8 cellular contexts compared by ENCODE assay signal in genomic region chr1:30379684-30380624, GRCh38.
DNase-seq lines count a peak whose midpoint lies in the region; ATAC-seq and TF ChIP-seq lines count a peak whose summit lies in the region.

No MANE protein-coding gene starts in this region.

- TF ChIP-seq POLR2A in upper lobe of left lung (IDR thresholded peaks at IDR 0.05), result no peak

- POLR2A ChIA-PET in naive thymus-derived CD8-positive, alpha-beta T cell (lab: Charles Lee), result interaction anchor here (0.6 to 1.5 kb wide), 2 partner anchors 1146 to 1149 kb away, joined by 3 to 5 read pairs; partner anchors contain the start of gene MECR

- 44 to 50% methylated on average over 6 to 11 of the region's 13 CpGs for WGBS in upper lobe of left lung, 2 donors

- peaks cover 24% of the 10 kb centered on the region for H3K27me3 Mint-ChIP-seq in activated T-cell treated with anti-CD3 and anti-CD28 coated beads, Interleukin-2, amount 50 U/mL, for 4 hours (ENCODE audit: low read depth)
- peaks cover 6 to 55% (median 25%) of the 10 kb centered on the region in 5 donors for H3K27me3 Mint-ChIP-seq in naive thymus-derived CD8-positive, alpha-beta T cell

- H3K4me3 ChIP-seq in NT2/D1 (ENCODE audit: insufficient read length, low read depth) (no peak overlapping the region), fibroblast of pulmonary artery (replicated peaks; ENCODE audit: low read depth, low read length) (no peak overlapping the region), upper lobe of left lung (no peak overlapping the region)

- H3K4me3 Mint-ChIP-seq in activated T-cell treated with anti-CD3 and anti-CD28 coated beads, Interleukin-2, amount 50 U/mL, for 4 hours, result no peak overlapping the region
- H3K4me3 Mint-ChIP-seq in naive thymus-derived CD8-positive, alpha-beta T cell, result no peak overlapping the region

- DNase-seq in DMS114 treated with DMSO at 0.1 percent for 48 hours (lab: John Stamatoyannopoulos, UW; ENCODE audit: unreplicated experiment) (peak; percentile 74), HuH-7.5 (ENCODE audit: low spot score) (peak; percentile 82), NT2/D1 (ENCODE audit: low read depth, low spot score) (peak; percentile 76), fibroblast of pulmonary artery (ENCODE audit: low read depth) (peak; percentile 76), upper lobe of left lung (peak; percentile 24 to 76)
- peak; percentile 22 for DNase-seq in activated T-cell treated with anti-CD3 and anti-CD28 coated beads, Interleukin-2, amount 50 U/mL, for 4 hours
- DNase-seq in naive thymus-derived CD8-positive, alpha-beta T cell, result peak in 9 of 10 donors; percentile 4 to 66 (median 43)

- peaks cover 27% of the 10 kb centered on the region for H3K4me1 ChIP-seq in NT2/D1 (ENCODE audit: insufficient read depth, insufficient read length)
- peaks cover 0 to 8% (median 5%) of the 10 kb centered on the region in 4 donors for H3K4me1 ChIP-seq in upper lobe of left lung

- H3K4me1 Mint-ChIP-seq in activated T-cell treated with anti-CD3 and anti-CD28 coated beads, Interleukin-2, amount 50 U/mL, for 4 hours (ENCODE audit: low read depth), result peaks cover 1% of the 10 kb centered on the region
- H3K4me1 Mint-ChIP-seq in naive thymus-derived CD8-positive, alpha-beta T cell, result peaks cover 0 to 6% (median 2%) of the 10 kb centered on the region in 4 donors

- no peak overlapping the region for H3K9ac ChIP-seq in NT2/D1 (ENCODE audit: insufficient read length, low read depth)

- ATAC-seq in activated T-cell treated with anti-CD3 and anti-CD28 coated beads, Interleukin-2, amount 50 U/mL, for 4 hours, result peak; percentile 45 to 49
- peak; percentile 35 to 49 for ATAC-seq in naive thymus-derived CD8-positive, alpha-beta T cell
- ATAC-seq in upper lobe of left lung (ENCODE audit: low FRiP score in 2 of 2), result peak; percentile 75 to 76
- no peak for ATAC-seq in GM21447 (IDR thresholded peaks at IDR 0.05; ENCODE audit: unreplicated experiment)

- H3K27me3 ChIP-seq in NT2/D1 (ENCODE audit: insufficient read depth, insufficient read length) (no peaks in the 10 kb centered on the region), upper lobe of left lung (no peaks in the 10 kb centered on the region)

- peak; percentile 88 for TF ChIP-seq CTCF in fibroblast of pulmonary artery (IDR thresholded peaks at IDR 0.05; ENCODE audit: low read length, missing control alignments)
- peak; percentile 63 to 73 (median 70) for TF ChIP-seq CTCF in upper lobe of left lung (IDR thresholded peaks at IDR 0.05)

- H3K27ac Mint-ChIP-seq in naive thymus-derived CD8-positive, alpha-beta T cell, result no peak overlapping the region

- no peaks in the 10 kb centered on the region for H3K9me3 Mint-ChIP-seq in activated T-cell treated with anti-CD3 and anti-CD28 coated beads, Interleukin-2, amount 50 U/mL, for 4 hours
- no peaks in the 10 kb centered on the region for H3K9me3 Mint-ChIP-seq in naive thymus-derived CD8-positive, alpha-beta T cell

- H3K36me3 ChIP-seq in NT2/D1 (ENCODE audit: insufficient read depth, insufficient read length, low read length) (no peaks in the 10 kb centered on the region), upper lobe of left lung (no peaks in the 10 kb centered on the region)

- H3K36me3 Mint-ChIP-seq in activated T-cell treated with anti-CD3 and anti-CD28 coated beads, Interleukin-2, amount 50 U/mL, for 4 hours (ENCODE audit: insufficient read depth), result no peaks in the 10 kb centered on the region
- H3K36me3 Mint-ChIP-seq in naive thymus-derived CD8-positive, alpha-beta T cell, result no peaks in the 10 kb centered on the region

- no peak overlapping the region for H3K27ac ChIP-seq in upper lobe of left lung

- TF ChIP-seq EP300 in upper lobe of left lung (IDR thresholded peaks at IDR 0.05), result no peak

- H3K9me3 ChIP-seq in NT2/D1 (ENCODE audit: insufficient read depth, low read length), result no peaks in the 10 kb centered on the region
- H3K9me3 ChIP-seq in upper lobe of left lung, result no peaks in the 10 kb centered on the region

Comparison
In these comparisons a context has a peak if more than half of its experiments do, and no peak if none do; other contexts are left out.
1. DNase-seq: peak in every context shown above with its lines; median percentile 82 in HuH-7.5; 76 in NT2/D1; 76 in fibroblast of pulmonary artery; 74 in DMS114 treated with DMSO at 0.1 percent for 48 hours; 50 in upper lobe of left lung; 43 in naive thymus-derived CD8-positive, alpha-beta T cell; 22 in activated T-cell treated with anti-CD3 and anti-CD28 coated beads, Interleukin-2, amount 50 U/mL, for 4 hours.